In the genomic region with DNA sequence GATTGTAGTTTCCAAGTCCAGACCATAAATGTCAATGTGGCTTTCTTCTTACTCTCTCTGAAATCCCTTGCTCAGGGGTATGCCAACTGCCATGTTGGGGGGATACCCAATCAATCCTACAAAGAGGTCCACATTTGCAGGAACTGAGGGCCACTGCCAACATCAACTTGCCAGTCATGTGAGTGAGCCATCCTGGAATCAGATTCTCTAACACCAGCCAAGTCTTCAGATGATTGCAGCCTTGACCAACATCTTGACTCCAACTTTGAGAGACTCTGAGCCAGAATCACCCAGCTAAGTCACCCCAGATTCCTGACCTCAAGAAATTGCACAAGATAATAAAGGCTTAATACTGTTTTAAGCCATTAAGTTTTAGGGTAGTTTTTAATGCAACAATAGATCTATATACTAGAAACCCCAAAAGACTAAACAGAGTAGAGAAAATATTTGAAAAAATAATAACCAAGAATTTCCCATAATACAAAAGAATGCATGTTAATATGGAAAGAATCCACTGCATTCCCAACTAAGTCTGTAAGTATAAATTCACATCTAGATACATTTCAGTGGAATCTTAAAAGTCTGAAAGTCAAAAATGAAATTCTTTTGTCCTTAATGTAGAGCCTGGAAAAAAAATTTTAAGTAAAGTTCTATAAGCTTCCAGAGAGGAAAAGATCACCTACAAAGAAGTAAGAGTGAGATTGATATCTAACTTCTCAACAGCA, we compare ENCODE assay signal across 22 cellular contexts. TPM values are rescaled to one million over a fixed set of nuclear protein-coding genes. Genes with fewer than 3 reads are reported as not detected.
DNase-seq lines count a peak whose midpoint lies in the region; ATAC-seq and TF ChIP-seq lines count a peak whose summit lies in the region.
"Had no signal": no experiment of that assay in that cellular context is flagged by ENCODE, and none has a peak within 500 bp of the region (broad histone marks: within the 10 kb centered on the region; RNA-seq: fewer than 3 reads in every experiment).

No MANE protein-coding gene starts in this region.

- ATAC-seq in IMR-90 (ENCODE audit: low read depth), result peak; percentile 51
- ATAC-seq in stimulated activated effector memory CD8-positive, alpha-beta T cell treated with anti-CD3 and anti-CD28 coated beads, Interleukin-12 subunit alpha, Interleukin-12 subunit beta, amount 100 ng/mL, for 72 hours, result no peak
- ATAC-seq: activated CD4-positive, CD25-positive, alpha-beta regulatory T cell treated with anti-CD3 and anti-CD28 coated beads, Interleukin-2, amount 50 U/mL, for 24 hours; gastrocnemius medialis had no signal

- no peaks in the 10 kb centered on the region for H3K9me3 ChIP-seq in IMR-90 (ENCODE audit: control insufficient read depth, insufficient read depth, low read length)
- H3K9me3 ChIP-seq: gastrocnemius medialis, spleen, vagina had no signal

- intact Hi-C loops in IMR-90 (cut with micrococcal nuclease), result loop anchor here (1.0 kb wide), 2 partner anchors 173 to 236 kb away; no protein-coding TSS in a partner anchor

- no peak for TF ChIP-seq POLR2A in IMR-90 (IDR thresholded peaks at IDR 0.05; ENCODE audit: low read depth, low read length)

- H3K14ac ChIP-seq in IMR-90 (replicated peaks; ENCODE audit: low read depth, low read length), result peak overlapping the region; percentile 67; the same call in 1 of the 2 replicates

- H3K79me1 ChIP-seq in IMR-90 (ENCODE audit: low read depth in 1 of 2, low read length in 2 of 2), result no peaks in the 10 kb centered on the region

- peak; percentile 16 for DNase-seq in activated naive CD4-positive, alpha-beta T cell treated with anti-CD3 and anti-CD28 coated beads, Interleukin-2, amount 10 ng/mL, durations not matched to agents 7 days and 5 days
- DNase-seq in activated naive CD4-positive, alpha-beta T cell (lab: John Stamatoyannopoulos, UW), result no peak
- DNase-seq in IMR-90, result peak; percentile 49
- DNase-seq in fibroblast of mammary gland (ENCODE audit: low read depth), result peak; percentile 35
- no peak for DNase-seq in stimulated activated effector memory CD8-positive, alpha-beta T cell treated with anti-CD3 and anti-CD28 coated beads, Interleukin-12 subunit alpha, Interleukin-12 subunit beta, amount 100 ng/mL, for 72 hours (ENCODE audit: low spot score in 2 of 2)
- no peak for DNase-seq in stimulated activated naive CD4-positive, alpha-beta T cell (lab: John Stamatoyannopoulos, UW)
- no peak for DNase-seq in ureter (ENCODE audit: low spot score)
- no peak for DNase-seq in stimulated activated CD4-positive, alpha-beta T cell treated with anti-CD3 and anti-CD28 coated beads, Interleukin-2, amount 100 ng/mL, for 48 hours
- DNase-seq: activated CD8-positive, alpha-beta memory T cell treated with anti-CD3 and anti-CD28 coated beads for 24 hours; gastrocnemius medialis; GOT3; mesenchymal stem cell; NCI-H2107; NCI-H510A treated with DMSO at 0.1 percent for 48 hours; spleen had no signal

- H3K36me3 Mint-ChIP-seq in activated naive CD4-positive, alpha-beta T cell treated with anti-CD3 and anti-CD28 coated beads, Interleukin-2, amount 10 ng/mL, durations not matched to agents 7 days and 5 days, result no peaks in the 10 kb centered on the region
- peaks cover under 1% of the 10 kb centered on the region for H3K36me3 Mint-ChIP-seq in stimulated activated effector memory CD8-positive, alpha-beta T cell treated with anti-CD3 and anti-CD28 coated beads, Interleukin-12 subunit alpha, Interleukin-12 subunit beta, amount 100 ng/mL, for 72 hours
- H3K36me3 Mint-ChIP-seq: CD14-positive monocyte had no signal

- dilution Hi-C loops in IMR-90 (cut with HindIII; ENCODE audit: low sequenced_read_pairs, unreplicated experiment), result no loop called here

- H3K4me1 Mint-ChIP-seq in activated naive CD4-positive, alpha-beta T cell treated with anti-CD3 and anti-CD28 coated beads, Interleukin-2, amount 10 ng/mL, durations not matched to agents 7 days and 5 days, result peaks cover 11% of the 10 kb centered on the region
- H3K4me1 Mint-ChIP-seq in stimulated activated effector memory CD8-positive, alpha-beta T cell treated with anti-CD3 and anti-CD28 coated beads, Interleukin-12 subunit alpha, Interleukin-12 subunit beta, amount 100 ng/mL, for 72 hours, result peaks cover 32% of the 10 kb centered on the region
- H3K4me1 Mint-ChIP-seq: CD14-positive monocyte, nephron had no signal

- H3K56ac ChIP-seq in IMR-90 (ENCODE audit: extremely low read depth, insufficient read depth, low read length), result no peak overlapping the region

- no peak overlapping the region for H3K4me3 ChIP-seq in IMR-90 (ENCODE audit: insufficient read depth, low read depth, low read length)
- H3K4me3 ChIP-seq in fibroblast of mammary gland (ENCODE audit: control insufficient read depth, low read depth, low read length), result no peak overlapping the region
- H3K4me3 ChIP-seq: gastrocnemius medialis, spleen, vagina had no signal

- H3K4me2 ChIP-seq in IMR-90 (ENCODE audit: low read depth, low read length), result peak overlapping the region; percentile 16; the same call in 1 of the 2 replicates

- H2AFZ ChIP-seq in IMR-90 (replicated peaks; ENCODE audit: low read length, poor library complexity), result no peak overlapping the region

- H3K27me3 ChIP-seq in IMR-90 (ENCODE audit: control insufficient read depth, insufficient read depth, low read length), result no peaks in the 10 kb centered on the region
- H3K27me3 ChIP-seq: gastrocnemius medialis, spleen, vagina had no signal

- peak overlapping the region; percentile 59 for H2BK5ac ChIP-seq in IMR-90 (ENCODE audit: low read depth, low read length, poor library complexity, severe bottlenecking)

- peak overlapping the region; percentile 52 for H4K91ac ChIP-seq in IMR-90 (ENCODE audit: insufficient read depth, low read depth, low read length)

- H3K4me1 ChIP-seq in IMR-90 (ENCODE audit: control insufficient read depth, insufficient read depth, low read length), result peaks cover 13% of the 10 kb centered on the region

- H4K8ac ChIP-seq in IMR-90 (ENCODE audit: low read depth in 2 of 2, low read length in 2 of 2), result peak overlapping the region; percentile 64 to 74; a peak in 2 of 4 replicates

- H3K9me1 ChIP-seq in IMR-90 (ENCODE audit: insufficient read depth, low read length), result peaks cover 7% of the 10 kb centered on the region

- no peak for TF ChIP-seq RAD21 in IMR-90 (IDR thresholded peaks at IDR 0.05; ENCODE audit: low read length)

- H2BK20ac ChIP-seq in IMR-90 (ENCODE audit: low read depth, low read length), result peak overlapping the region; percentile 87

- no peaks in the 10 kb centered on the region for H3K36me3 ChIP-seq in IMR-90 (ENCODE audit: control insufficient read depth, insufficient read depth, low read length)
- H3K36me3 ChIP-seq: gastrocnemius medialis, spleen, vagina had no signal

- no peaks in the 10 kb centered on the region for H4K20me1 ChIP-seq in IMR-90 (ENCODE audit: insufficient read depth, low read length)

- H3K27me3 Mint-ChIP-seq in activated naive CD4-positive, alpha-beta T cell treated with anti-CD3 and anti-CD28 coated beads, Interleukin-2, amount 10 ng/mL, durations not matched to agents 7 days and 5 days, result no peaks in the 10 kb centered on the region
- H3K27me3 Mint-ChIP-seq: dendritic cell treated with granulocyte-macrophage colony-stimulating factor and Interleukin-4, amounts not matched to agents 40 ng/mL and 50 ng/mL, for 4 days had no signal

- no peak overlapping the region for H3K27ac Mint-ChIP-seq in activated naive CD4-positive, alpha-beta T cell treated with anti-CD3 and anti-CD28 coated beads, Interleukin-2, amount 10 ng/mL, durations not matched to agents 7 days and 5 days
- H3K27ac Mint-ChIP-seq in stimulated activated effector memory CD8-positive, alpha-beta T cell treated with anti-CD3 and anti-CD28 coated beads, Interleukin-12 subunit alpha, Interleukin-12 subunit beta, amount 100 ng/mL, for 72 hours, result peak overlapping the region; percentile 32
- H3K27ac Mint-ChIP-seq: activated T-helper 1 cell treated with anti-CD3 and anti-CD28 coated beads, Interleukin-12 subunit alpha, Interleukin-12 subunit beta, Interleukin-2, Interleukin-4 antibody, amounts not matched to agents 30 ng/mL and 10 ng/mL and 1 ng/mL, durations not matched to agents 14 hours and 24 hours and 36 hours; CD14-positive monocyte; dendritic cell treated with granulocyte-macrophage colony-stimulating factor and Interleukin-4, amounts not matched to agents 40 ng/mL and 50 ng/mL, for 4 days; nephron; progenitor cell of endocrine pancreas had no signal

- peak overlapping the region; percentile 80; the same call in 1 of the 2 replicates for H2AK5ac ChIP-seq in IMR-90 (ENCODE audit: low read depth, low read length)

- H3K9ac ChIP-seq in IMR-90 (ENCODE audit: low read depth, low read length), result no peak overlapping the region

- peak overlapping the region; percentile 74 for H3K4ac ChIP-seq in IMR-90 (ENCODE audit: low read depth, low read length)

- in situ Hi-C loops in IMR-90 (cut with MboI; ENCODE audit: low sequenced_read_pairs), result loop anchor here (25.0 kb wide), 2 partner anchors 176 to 501 kb away; no protein-coding TSS in a partner anchor

- peak overlapping the region; percentile 27 for H4K5ac ChIP-seq in IMR-90 (ENCODE audit: low read depth, low read length)

- no peak overlapping the region for H3K4me3 Mint-ChIP-seq in activated naive CD4-positive, alpha-beta T cell treated with anti-CD3 and anti-CD28 coated beads, Interleukin-2, amount 10 ng/mL, durations not matched to agents 7 days and 5 days
- no peak overlapping the region for H3K4me3 Mint-ChIP-seq in stimulated activated effector memory CD8-positive, alpha-beta T cell treated with anti-CD3 and anti-CD28 coated beads, Interleukin-12 subunit alpha, Interleukin-12 subunit beta, amount 100 ng/mL, for 72 hours
- H3K4me3 Mint-ChIP-seq: activated T-helper 1 cell treated with anti-CD3 and anti-CD28 coated beads, Interleukin-12 subunit alpha, Interleukin-12 subunit beta, Interleukin-2, Interleukin-4 antibody, amounts not matched to agents 30 ng/mL and 10 ng/mL and 1 ng/mL, durations not matched to agents 14 hours and 24 hours and 36 hours; CD14-positive monocyte; dendritic cell treated with granulocyte-macrophage colony-stimulating factor and Interleukin-4, amounts not matched to agents 40 ng/mL and 50 ng/mL, for 4 days; nephron had no signal

- TF ChIP-seq CTCF in IMR-90 (conservative IDR thresholded peaks at IDR 0.05; ENCODE audit: low read depth, low read length) (no peak), fibroblast of mammary gland (conservative IDR thresholded peaks at IDR 0.05; ENCODE audit: control insufficient read depth, insufficient read depth, low read depth, low read length) (no peak)

- POLR2A ChIA-PET in IMR-90 (lab: Charles Lee; ENCODE audit: unreplicated experiment), result no interaction called here

- CTCF ChIA-PET in activated naive CD4-positive, alpha-beta T cell treated with anti-CD3 and anti-CD28 coated beads, Interleukin-2, amount 10 ng/mL, durations not matched to agents 7 days and 5 days (lab: Charles Lee), result interaction anchor here (1.4 to 2.5 kb wide), 2 partner anchors 23 to 37 kb away, joined by 3 to 11 read pairs; a partner anchor contains a TSS
- CTCF ChIA-PET in IMR-90 (lab: Yijun Ruan, JAX), result no interaction called here

- peak overlapping the region; percentile 97; the same call in 2 of the 3 replicates for H2BK15ac ChIP-seq in IMR-90 (ENCODE audit: low read depth, low read length)

- peak overlapping the region; percentile 70; the same call in 1 of the 2 replicates for H3K27ac ChIP-seq in IMR-90 (ENCODE audit: insufficient read depth, low read length)
- H3K27ac ChIP-seq: gastrocnemius medialis, spleen, vagina had no signal

- peak overlapping the region; percentile 63; the same call in 1 of the 2 replicates for H3K23ac ChIP-seq in IMR-90 (ENCODE audit: low read depth, low read length)

- no peaks in the 10 kb centered on the region for H3K9me3 Mint-ChIP-seq in activated naive CD4-positive, alpha-beta T cell treated with anti-CD3 and anti-CD28 coated beads, Interleukin-2, amount 10 ng/mL, durations not matched to agents 7 days and 5 days
- no peaks in the 10 kb centered on the region for H3K9me3 Mint-ChIP-seq in stimulated activated effector memory CD8-positive, alpha-beta T cell treated with anti-CD3 and anti-CD28 coated beads, Interleukin-12 subunit alpha, Interleukin-12 subunit beta, amount 100 ng/mL, for 72 hours
- H3K9me3 Mint-ChIP-seq: activated T-helper 1 cell treated with anti-CD3 and anti-CD28 coated beads, Interleukin-12 subunit alpha, Interleukin-12 subunit beta, Interleukin-2, Interleukin-4 antibody, amounts not matched to agents 30 ng/mL and 10 ng/mL and 1 ng/mL, durations not matched to agents 14 hours and 24 hours and 36 hours; CD14-positive monocyte; dendritic cell treated with granulocyte-macrophage colony-stimulating factor and Interleukin-4, amounts not matched to agents 40 ng/mL and 50 ng/mL, for 4 days had no signal

- peak overlapping the region; percentile 26 for H2AK9ac ChIP-seq in IMR-90 (replicated peaks; ENCODE audit: low read depth, low read length, poor library complexity)

- H2BK120ac ChIP-seq in IMR-90 (ENCODE audit: low read depth, low read length), result peak overlapping the region; percentile 71

- no TSS peak for BruUV-seq in IMR-90 (replicated peaks; lab: Mats Ljungman, UMichigan)

- H3K18ac ChIP-seq in IMR-90 (ENCODE audit: low read depth, low read length), result peak overlapping the region; percentile 82

RNA-seq across cellular contexts. Expression of a gene that starts 22.4 kb away (rescaled TPM):
- total RNA-seq in IMR-90 (2012; rRNA removed) (0.72 and 1.1 TPM in 2 replicates), ureter (14.2 TPM)
- 1.2 and 3.1 TPM in 2 replicates for polyA plus RNA-seq in IMR-90 (2012; rRNA removed)
- 1.7 and 3.0 TPM in 2 replicates for polyA plus RNA-seq in IMR-90 (2012; cell fraction: cytosol; rRNA removed)
- 3.5 and 5.7 TPM in 2 replicates for polyA plus RNA-seq in IMR-90 (2012; cell fraction: nucleus; rRNA removed; ENCODE audit: low replicate concordance)

RNA-seq across cellular contexts. Expression of a gene that starts 40.1 kb away (rescaled TPM):
- 85.5 and 91.4 TPM in 2 replicates for total RNA-seq in IMR-90 (2012; rRNA removed)
- 48.6 and 55.4 TPM in 2 replicates for polyA plus RNA-seq in IMR-90 (2012; rRNA removed)
- 28.8 and 37.7 TPM in 2 replicates for polyA plus RNA-seq in IMR-90 (2012; cell fraction: cytosol; rRNA removed)
- polyA plus RNA-seq in IMR-90 (2012; cell fraction: nucleus; rRNA removed; ENCODE audit: low replicate concordance), result 139 and 157 TPM in 2 replicates
- total RNA-seq in ureter, result 17.4 TPM

Comparison
In these comparisons a context has a peak if more than half of its experiments do, and no peak if none do; other contexts are left out.
1. DNase-seq: peak in activated naive CD4-positive, alpha-beta T cell treated with anti-CD3 and anti-CD28 coated beads, Interleukin-2, amount 10 ng/mL, durations not matched to agents 7 days and 5 days (single experiment), IMR-90 (single experiment) and fibroblast of mammary gland (single experiment); none in activated naive CD4-positive, alpha-beta T cell (0 of 4), stimulated activated effector memory CD8-positive, alpha-beta T cell treated with anti-CD3 and anti-CD28 coated beads, Interleukin-12 subunit alpha, Interleukin-12 subunit beta, amount 100 ng/mL, for 72 hours (0 of 2), stimulated activated naive CD4-positive, alpha-beta T cell (0 of 6), ureter (single experiment) and stimulated activated CD4-positive, alpha-beta T cell treated with anti-CD3 and anti-CD28 coated beads, Interleukin-2, amount 100 ng/mL, for 48 hours (0 of 2).